In genomic region chr1:16206547-16207317, GRCh38 we compare ENCODE assay signal across 1 cellular context.
A peak's percentile ranks its signal among the peaks of the same experiment; 100 is the strongest.
TF ChIP-seq lines count a peak whose summit lies in the region.

No MANE protein-coding gene starts in this region.

TF ChIP-seq in HepG2, 621 proteins besides CTCF, POLR2A, EP300 and RAD21 (continued from another document and continues in another):
- TF ChIP-seq AHDC1 (CRISPR knock-in tag; IDR thresholded peaks at IDR 0.05; ENCODE audit: borderline replicate concordance) (0 out of 2 replicates have a peak, but pooled peaks have one; percentile 36), ZNF580 (CRISPR knock-in tag; IDR thresholded peaks at IDR 0.05; ENCODE audit: borderline replicate concordance, low read depth) (no peak), HIVEP1 (CRISPR knock-in tag; IDR thresholded peaks at IDR 0.05) (no peak), PHF20 (CRISPR knock-in tag; IDR thresholded peaks at IDR 0.05) (peak; percentile 59), NCOA1 (CRISPR knock-in tag; IDR thresholded peaks at IDR 0.05) (no peak), MXD3 (CRISPR knock-in tag; IDR thresholded peaks at IDR 0.05) (peak; percentile 25; the same call in 1 of the 2 replicates), PHF5A (CRISPR knock-in tag; IDR thresholded peaks at IDR 0.05; ENCODE audit: low read depth, unreplicated experiment) (no peak), SP4 (CRISPR knock-in tag; IDR thresholded peaks at IDR 0.05) (peak; percentile 83), HDAC2 (CRISPR knock-in tag; IDR thresholded peaks at IDR 0.05) (no peak), ZNF276 (CRISPR knock-in tag; IDR thresholded peaks at IDR 0.05; ENCODE audit: low read depth) (no peak), ZNF24 (IDR thresholded peaks at IDR 0.05) (peak; percentile 90), ZNF335 (CRISPR knock-in tag; IDR thresholded peaks at IDR 0.05) (no peak), DDIT3 (CRISPR knock-in tag; IDR thresholded peaks at IDR 0.05) (no peak), HNF1B (CRISPR knock-in tag; IDR thresholded peaks at IDR 0.05) (no peak), SMARCE1 (IDR thresholded peaks at IDR 0.05; ENCODE audit: borderline replicate concordance) (no peak), ZNF3 (CRISPR knock-in tag; IDR thresholded peaks at IDR 0.05) (no peak), JUND (CRISPR knock-in tag; IDR thresholded peaks at IDR 0.05) (no peak), TEF (CRISPR knock-in tag; IDR thresholded peaks at IDR 0.05) (no peak), ZNF12 (CRISPR knock-in tag; IDR thresholded peaks at IDR 0.05) (peak; percentile 43; the same call in 1 of the 2 replicates), ZNF407 (CRISPR knock-in tag; IDR thresholded peaks at IDR 0.05; ENCODE audit: not compliant biosample characterization) (peak; percentile 81), ZHX2 (IDR thresholded peaks at IDR 0.05; ENCODE audit: low read depth) (no peak), ZHX2 (CRISPR knock-in tag; IDR thresholded peaks at IDR 0.05; ENCODE audit: borderline replicate concordance) (no peak), MTERF4 (CRISPR knock-in tag; IDR thresholded peaks at IDR 0.05) (no peak), ZNF432 (CRISPR knock-in tag; IDR thresholded peaks at IDR 0.05; ENCODE audit: borderline replicate concordance) (no peak), PAX8 (CRISPR knock-in tag; IDR thresholded peaks at IDR 0.05; ENCODE audit: borderline replicate concordance) (no peak), NFE2L1 (CRISPR knock-in tag; IDR thresholded peaks at IDR 0.05; ENCODE audit: borderline replicate concordance) (no peak), ZNF746 (CRISPR knock-in tag; IDR thresholded peaks at IDR 0.05) (0 out of 2 replicates have a peak, but pooled peaks have one; percentile 66)
